Comparison of ENCODE assay signal across 1 cellular context in the genomic region with DNA sequence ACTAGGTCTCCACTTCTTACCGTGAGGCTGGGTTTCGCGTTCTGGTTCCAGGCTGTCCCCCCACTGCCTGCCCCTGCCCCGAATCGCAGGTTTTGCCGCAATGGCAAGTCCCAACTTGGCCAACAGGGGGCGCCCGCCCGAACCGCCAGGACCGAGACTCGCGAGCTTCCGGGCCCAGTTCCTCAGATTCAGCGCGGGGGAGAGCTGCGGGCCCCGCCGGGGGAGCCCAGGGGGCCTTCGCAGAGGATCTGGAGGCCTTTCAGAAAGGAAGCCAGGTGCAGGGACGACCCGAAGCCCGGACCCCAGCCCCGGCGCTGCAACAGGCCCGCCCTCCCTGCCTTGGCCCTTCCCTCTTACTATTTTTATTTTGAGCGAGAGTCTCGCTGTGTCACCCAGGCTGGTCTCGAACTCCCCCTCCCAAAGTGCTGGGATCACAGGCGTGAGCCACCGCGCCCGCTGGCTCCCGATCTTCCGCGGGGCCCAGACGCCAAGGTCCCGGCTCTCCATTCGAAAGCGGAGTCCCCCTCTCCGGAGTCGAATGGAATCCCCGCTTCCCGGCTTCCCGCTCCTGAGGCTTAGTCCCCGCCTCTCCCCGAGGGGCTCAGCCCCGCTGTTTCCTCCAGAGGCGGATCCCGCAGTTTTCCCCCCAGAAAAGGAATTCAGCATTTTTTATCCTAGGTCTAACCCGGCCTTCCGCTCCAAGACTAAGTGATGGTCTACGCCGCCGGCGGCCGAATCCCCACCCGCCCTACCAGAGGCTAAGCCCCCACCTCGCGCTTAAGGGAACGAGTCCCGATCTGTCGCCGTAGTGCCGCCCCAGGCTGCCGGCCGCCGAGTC.
TF ChIP-seq lines count a peak whose summit lies in the region.

No MANE protein-coding gene starts in this region.

TF ChIP-seq in HCT116, 20 proteins besides CTCF, POLR2A, EP300 and RAD21 (continued from another document):
- TF ChIP-seq POLR2AphosphoS5 (IDR thresholded peaks at IDR 0.05; ENCODE audit: low read depth, low read length) = peak; percentile 84
- no peak for TF ChIP-seq FOSL1 (IDR thresholded peaks at IDR 0.05; ENCODE audit: low read depth)
- TF ChIP-seq JUND (IDR thresholded peaks at IDR 0.05) = no peak
- TF ChIP-seq ELF1 (IDR thresholded peaks at IDR 0.05; ENCODE audit: borderline replicate concordance, low read depth) = no peak; the same call in 1 of the 2 replicates
- TF ChIP-seq ZNF274 (IDR thresholded peaks at IDR 0.05; ENCODE audit: low read depth, low read length) = no peak
- TF ChIP-seq, protein P1, sequence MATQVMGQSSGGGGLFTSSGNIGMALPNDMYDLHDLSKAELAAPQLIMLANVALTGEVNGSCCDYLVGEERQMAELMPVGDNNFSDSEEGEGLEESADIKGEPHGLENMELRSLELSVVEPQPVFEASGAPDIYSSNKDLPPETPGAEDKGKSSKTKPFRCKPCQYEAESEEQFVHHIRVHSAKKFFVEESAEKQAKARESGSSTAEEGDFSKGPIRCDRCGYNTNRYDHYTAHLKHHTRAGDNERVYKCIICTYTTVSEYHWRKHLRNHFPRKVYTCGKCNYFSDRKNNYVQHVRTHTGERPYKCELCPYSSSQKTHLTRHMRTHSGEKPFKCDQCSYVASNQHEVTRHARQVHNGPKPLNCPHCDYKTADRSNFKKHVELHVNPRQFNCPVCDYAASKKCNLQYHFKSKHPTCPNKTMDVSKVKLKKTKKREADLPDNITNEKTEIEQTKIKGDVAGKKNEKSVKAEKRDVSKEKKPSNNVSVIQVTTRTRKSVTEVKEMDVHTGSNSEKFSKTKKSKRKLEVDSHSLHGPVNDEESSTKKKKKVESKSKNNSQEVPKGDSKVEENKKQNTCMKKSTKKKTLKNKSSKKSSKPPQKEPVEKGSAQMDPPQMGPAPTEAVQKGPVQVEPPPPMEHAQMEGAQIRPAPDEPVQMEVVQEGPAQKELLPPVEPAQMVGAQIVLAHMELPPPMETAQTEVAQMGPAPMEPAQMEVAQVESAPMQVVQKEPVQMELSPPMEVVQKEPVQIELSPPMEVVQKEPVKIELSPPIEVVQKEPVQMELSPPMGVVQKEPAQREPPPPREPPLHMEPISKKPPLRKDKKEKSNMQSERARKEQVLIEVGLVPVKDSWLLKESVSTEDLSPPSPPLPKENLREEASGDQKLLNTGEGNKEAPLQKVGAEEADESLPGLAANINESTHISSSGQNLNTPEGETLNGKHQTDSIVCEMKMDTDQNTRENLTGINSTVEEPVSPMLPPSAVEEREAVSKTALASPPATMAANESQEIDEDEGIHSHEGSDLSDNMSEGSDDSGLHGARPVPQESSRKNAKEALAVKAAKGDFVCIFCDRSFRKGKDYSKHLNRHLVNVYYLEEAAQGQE (IDR thresholded peaks at IDR 0.05; ENCODE audit: low read depth) = no peak
- peak; percentile 56 for TF ChIP-seq YY1 (IDR thresholded peaks at IDR 0.05; ENCODE audit: extremely low read depth, insufficient replicate concordance, low read depth, low read length)
- no peak for TF ChIP-seq EGR1 (IDR thresholded peaks at IDR 0.05; ENCODE audit: low read depth)
- no peak for TF ChIP-seq SIN3A (IDR thresholded peaks at IDR 0.05; ENCODE audit: low read depth)
